ENCODE assay signal across 26 cellular contexts in the genomic region with DNA sequence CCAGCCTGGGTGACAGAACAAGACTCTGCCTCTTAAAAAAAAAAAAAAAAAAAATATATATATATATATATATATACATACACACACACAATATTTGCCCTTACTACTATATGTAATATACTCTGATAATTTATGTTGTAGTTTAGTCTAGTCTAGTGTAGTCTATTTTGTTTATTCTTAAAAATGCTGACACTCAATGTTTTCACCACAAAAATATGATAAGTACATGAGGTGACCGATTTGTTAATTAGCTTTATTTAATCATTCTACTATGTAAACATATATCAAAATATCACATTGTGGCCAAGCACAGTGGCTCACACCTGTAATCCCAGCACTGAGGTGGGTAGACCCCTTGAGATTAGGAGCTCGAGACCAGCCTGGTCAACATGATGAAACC.
"Had no signal": no experiment of that assay in that cellular context is flagged by ENCODE, and none has a peak within 500 bp of the region (broad histone marks: within the 10 kb centered on the region; RNA-seq: fewer than 3 reads in every experiment).

No MANE protein-coding gene starts in this region.

- H3K27me3 ChIP-seq: pancreas, stomach, thyroid gland, tibial nerve, upper lobe of right lung, uterus had no signal

- H3K4me1 ChIP-seq: pancreas, prostate gland, thyroid gland, tibial nerve, uterus had no signal

- ATAC-seq: naive thymus-derived CD8-positive, alpha-beta T cell; natural killer cell treated with Interleukin-12 subunit alpha and Interleukin-12 subunit beta and Interleukin-15 and Interleukin-18, amount 100 ng/mL, for 72 hours; pancreas; right cardiac atrium; sciatic nerve; stimulated activated effector memory CD8-positive, alpha-beta T cell treated with anti-CD3 and anti-CD28 coated beads, Interleukin-12 subunit alpha, Interleukin-12 subunit beta, amount 100 ng/mL, for 72 hours; stimulated activated naive B cell treated with anti-CD40 and anti-IgM and Interleukin-4, amounts not matched to agents 10 μg/mL and 1 μg/mL and 100 μg/mL, for 72 hours; upper lobe of right lung had no signal

- DNase-seq: naive B cell; naive thymus-derived CD8-positive, alpha-beta T cell; nephron progenitor cell; nucleus accumbens; pancreas; right cardiac atrium; spleen; stimulated activated CD4-positive, alpha-beta T cell treated with anti-CD3 and anti-CD28 coated beads, Interleukin-12 subunit alpha, Interleukin-12 subunit beta, amount 100 ng/mL, for 4 hours; stimulated activated CD4-positive, alpha-beta T cell treated with anti-CD3 and anti-CD28 coated beads, Interleukin-1b, Interleukin-23, amount 100 ng/mL, for 48 hours; stimulated activated CD4-positive, alpha-beta T cell treated with anti-CD3 and anti-CD28 coated beads, Interleukin-4, amount 100 ng/mL, for 1 hour; stimulated activated CD4-positive, alpha-beta T cell treated with anti-CD3 and anti-CD28 coated beads, Interleukin-4, amount 100 ng/mL, for 4 hours; stimulated activated naive B cell treated with anti-CD40 and anti-IgM and Interleukin-4, amounts not matched to agents 10 μg/mL and 1 μg/mL and 100 μg/mL, for 72 hours; stimulated activated naive CD4-positive, alpha-beta T cell treated with Interleukin-2 at 50 U/mL for 16 hours; stomach; thyroid gland; upper lobe of right lung; uterus had no signal

- H3K27ac ChIP-seq: neutrophil, pancreas, prostate gland, skin epidermis, spleen, stomach, thoracic aorta, thyroid gland, tibial nerve, upper lobe of right lung, uterus had no signal

- FAIRE-seq: pancreas had no signal

- H3K4me2 ChIP-seq: smooth muscle cell had no signal

- H3K9me3 ChIP-seq: neutrophil, pancreas, prostate gland, spleen, stomach, thoracic aorta, thyroid gland, tibial nerve, upper lobe of right lung, uterus had no signal

- H3K4me3 ChIP-seq: pancreas, prostate gland, skin epidermis, smooth muscle cell, spleen, stomach, thoracic aorta, thyroid gland, tibial nerve, upper lobe of right lung, uterus had no signal

- H3K36me3 ChIP-seq: neutrophil, pancreas, prostate gland, spleen, stomach, thoracic aorta, thyroid gland, tibial nerve, upper lobe of right lung, uterus had no signal
